ENCODE assay signal across 12 cellular contexts in genomic region chr19:38705197-38706019, GRCh38. TPM values are rescaled to one million over a fixed set of nuclear protein-coding genes. Genes with fewer than 3 reads are reported as not detected.
DNase-seq lines count a peak whose midpoint lies in the region; ATAC-seq and TF ChIP-seq lines count a peak whose summit lies in the region.
"Had no signal": no experiment of that assay in that cellular context is flagged by ENCODE, and none has a peak within 500 bp of the region (broad histone marks: within the 10 kb centered on the region; RNA-seq: fewer than 3 reads in every experiment).

No MANE protein-coding gene starts in this region.

- H3K4me1 ChIP-seq in BLaER1 treated with 17β-estradiol and CSF1 and Interleukin-3, amounts not matched to agents 10 nM and 100 nM: peaks cover 0 to 35% (median 25%) of the 10 kb centered on the region in 10 experiments; a peak in 16 of 20 replicates
- H3K4me1 ChIP-seq in ascending aorta (peaks cover 34 to 71% of the 10 kb centered on the region in 2 donors), gastrocnemius medialis (peaks cover 23 to 35% of the 10 kb centered on the region in 2 donors)

- in situ Hi-C loops in gastrocnemius medialis (cut with MboI; ENCODE audit: low sequenced_read_pairs in 4 of 4): no loop called here

- TF ChIP-seq CTCF in ascending aorta (IDR thresholded peaks at IDR 0.05) (no peak), gastrocnemius medialis (IDR thresholded peaks at IDR 0.05 in 4 of 5, conservative IDR thresholded peaks at IDR 0.05 in 1 of 5) (no peak), omental fat pad (IDR thresholded peaks at IDR 0.05) (no peak)

- peaks cover 1 to 99% (median 44%) of the 10 kb centered on the region in 11 experiments; a peak in 20 of 22 replicates for H4K20me1 ChIP-seq in BLaER1 treated with 17β-estradiol and CSF1 and Interleukin-3, amounts not matched to agents 10 nM and 100 nM

- no peak overlapping the region for H3K4me3 ChIP-seq in BLaER1 treated with 17β-estradiol and CSF1 and Interleukin-3, amounts not matched to agents 10 nM and 100 nM
- H3K4me3 ChIP-seq in ascending aorta: no peak overlapping the region
- no peak overlapping the region for H3K4me3 ChIP-seq in gastrocnemius medialis

- H3K27me3 ChIP-seq in BLaER1 treated with 17β-estradiol and CSF1 and Interleukin-3, amounts not matched to agents 10 nM and 100 nM: no peaks in the 10 kb centered on the region
- H3K27me3 ChIP-seq in ascending aorta: no peaks in the 10 kb centered on the region
- H3K27me3 ChIP-seq in gastrocnemius medialis: no peaks in the 10 kb centered on the region

- 0 out of 22 replicates have a peak overlapping the region, but pooled peaks of 1 of the 11 experiments have one; percentile 19 for H3K27ac ChIP-seq in BLaER1 treated with 17β-estradiol and CSF1 and Interleukin-3, amounts not matched to agents 10 nM and 100 nM
- H3K27ac ChIP-seq in ascending aorta (peak overlapping the region; percentile 79), gastrocnemius medialis (peak overlapping the region; percentile 46 to 96 (median 82))

- no peak overlapping the region for H3K4me2 ChIP-seq in BLaER1 treated with 17β-estradiol and CSF1 and Interleukin-3, amounts not matched to agents 10 nM and 100 nM

- DNase-seq in ascending aorta (ENCODE audit: low spot score in 2 of 2) (no peak), left cardiac atrium (peak; percentile 77), gastrocnemius medialis (no peak), omental fat pad (ENCODE audit: low spot score) (no peak), NCI-H2107 treated with DMSO at 0.1 percent for 48 hours (lab: John Stamatoyannopoulos, UW; ENCODE audit: unreplicated experiment) (no peak)
- DNase-seq: activated CD4-positive, CD25-positive, alpha-beta regulatory T cell treated with anti-CD3 and anti-CD28 coated beads, Interleukin-2, amount 50 U/mL, for 72 hours; activated T-cell treated with anti-CD3 and anti-CD28 coated beads, Interleukin-2, amount 50 U/mL, for 72 hours; NCI-H2029 treated with DMSO at 0.1 percent for 48 hours; NK-92 treated with Interleukin-12 subunit alpha and Interleukin-12 subunit beta, amount 100 ng/mL, for 24 hours had no signal

- ATAC-seq in left cardiac atrium (peak; percentile 59 to 71), gastrocnemius medialis (no peak), omental fat pad (ENCODE audit: low FRiP score) (no peak), GM18502 (IDR thresholded peaks at IDR 0.05; ENCODE audit: poor library complexity, unreplicated experiment) (no peak), HG03457 (IDR thresholded peaks at IDR 0.05; ENCODE audit: unreplicated experiment) (no peak)
- ATAC-seq: activated T-cell treated with anti-CD3 and anti-CD28 coated beads, Interleukin-2, amount 50 U/mL, for 72 hours had no signal

- H3K9ac ChIP-seq in BLaER1 treated with 17β-estradiol and CSF1 and Interleukin-3, amounts not matched to agents 10 nM and 100 nM: peak overlapping the region in 7 of 11 experiments; percentile 13 to 50 (median 30); a peak in 7 of 22 replicates

- H3K9me3 ChIP-seq in BLaER1 treated with 17β-estradiol and CSF1 and Interleukin-3, amounts not matched to agents 10 nM and 100 nM (replicated peaks in 1 of 11): no peaks in the 10 kb centered on the region
- no peaks in the 10 kb centered on the region for H3K9me3 ChIP-seq in ascending aorta
- H3K9me3 ChIP-seq in gastrocnemius medialis: no peaks in the 10 kb centered on the region

- intact Hi-C loops in ascending aorta (cut with DNase I) (no loop called here), left cardiac atrium (cut with DNase I) (loop anchor here in 1 of 2 donors (5.0 kb wide), 1 partner anchor 58 kb away; the partner anchor contains the start of gene ACTN4), gastrocnemius medialis (cut with DNase I; ENCODE audit: low total_unique reads) (no loop called here)

- TF ChIP-seq POLR2A in gastrocnemius medialis (IDR thresholded peaks at IDR 0.05): no peak

- H3K36me3 ChIP-seq in BLaER1 treated with 17β-estradiol and CSF1 and Interleukin-3, amounts not matched to agents 10 nM and 100 nM: peaks cover 95 to 100% (median 99%) of the 10 kb centered on the region in 11 experiments
- peaks cover 93 to 97% of the 10 kb centered on the region in 2 donors for H3K36me3 ChIP-seq in ascending aorta
- H3K36me3 ChIP-seq in gastrocnemius medialis: peaks cover 0 to 77% of the 10 kb centered on the region in 2 donors

RNA-seq across cellular contexts. Expression of gene CAPN12, which starts 38.9 kb away (rescaled TPM):
- not detected for total RNA-seq in ascending aorta
- total RNA-seq in left cardiac atrium: under 1 TPM; 0.77 to 0.81 TPM
- total RNA-seq in gastrocnemius medialis: under 1 TPM in 1 of 4 donors, not detected in 3; 0.42 TPM
- 1 to 10 TPM; 1.0 to 2.5 (median 1.4) TPM for total RNA-seq in omental fat pad

RNA-seq across cellular contexts. Expression of gene ACTN4, which starts 58.0 kb away (rescaled TPM):
- 1,036 TPM for total RNA-seq in ascending aorta
- total RNA-seq in left cardiac atrium: 100 to 1,000 TPM; 160 to 333 TPM
- total RNA-seq in gastrocnemius medialis: 10 to 100 TPM; 32.0 to 85.3 (median 63.9) TPM
- total RNA-seq in omental fat pad: 100 to 1,000 TPM; 290 to 517 (median 367) TPM

Comparison
In these comparisons a context has a peak if more than half of its experiments do, and no peak if none do; other contexts are left out.
1. ATAC-seq: peak in left cardiac atrium (2 of 2); none in gastrocnemius medialis (0 of 2), omental fat pad (single experiment), GM18502 (single experiment) and HG03457 (single experiment).